8 cellular contexts compared by ENCODE assay signal in the genomic region with DNA sequence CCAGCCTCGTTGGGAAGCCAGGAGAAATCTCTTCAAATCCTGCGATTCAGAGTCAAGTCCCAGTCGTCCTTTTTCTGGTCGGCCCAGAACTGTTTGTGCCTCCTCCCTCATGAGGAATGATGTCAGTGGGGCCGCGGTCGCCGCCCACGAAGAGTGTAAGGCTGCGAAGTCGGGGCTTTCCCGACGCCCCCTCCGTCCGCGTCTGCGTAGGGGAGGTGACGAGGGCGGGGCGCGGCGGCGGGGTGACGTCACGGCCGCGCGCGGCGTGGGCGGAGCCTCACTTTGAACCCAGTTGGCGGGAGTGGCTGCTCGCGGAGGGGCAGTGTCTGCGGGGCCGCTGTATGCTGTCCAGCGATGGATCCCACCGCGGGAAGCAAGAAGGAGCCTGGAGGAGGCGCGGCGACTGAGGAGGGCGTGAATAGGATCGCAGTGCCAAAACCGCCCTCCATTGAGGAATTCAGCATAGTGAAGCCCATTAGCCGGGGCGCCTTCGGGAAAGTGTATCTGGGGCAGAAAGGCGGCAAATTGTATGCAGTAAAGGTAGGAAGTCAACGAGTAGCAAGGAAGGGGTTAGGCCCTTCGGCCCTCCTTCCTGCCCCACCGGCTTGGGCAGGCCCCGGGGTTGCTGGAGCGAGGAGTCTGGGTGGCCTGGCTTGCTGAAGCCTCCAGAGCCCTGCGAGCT. TPM values are rescaled to one million over a fixed set of nuclear protein-coding genes. Genes with fewer than 3 reads are reported as not detected.
A peak's percentile ranks its signal among the peaks of the same experiment; 100 is the strongest.
DNase-seq lines count a peak whose midpoint lies in the region; ATAC-seq and TF ChIP-seq lines count a peak whose summit lies in the region.

A gene (plus strand): TSS at position 280 of the 682 bp plus-strand sequence. CDS start 75 bp downstream, at position 355.

- H3K9me3 ChIP-seq in stomach = no peaks in the 10 kb centered on the region

- TF ChIP-seq POLR2A in stomach (IDR thresholded peaks at IDR 0.05) = peak in 2 of 4 donors; percentile 91

- H3K27ac ChIP-seq in GM23338 (ENCODE audit: low read depth) (peak within 1 kb of the TSS; percentile 99), stomach (peak within 1 kb of the TSS; percentile 85 to 100 (median 99))

- H3K36me3 ChIP-seq in GM23338 (ENCODE audit: insufficient read depth) (peaks cover 22% of the 10 kb centered on the region), stomach (peaks cover 12 to 21% (median 15%) of the 10 kb centered on the region in 4 donors)

- peak within 1 kb of the TSS; percentile 89 for H2AFZ ChIP-seq in GM23338

- H3K27ac Mint-ChIP-seq in GM23338 (peak within 1 kb of the TSS; percentile 99), neural crest cell (ENCODE audit: unreplicated experiment) (peak within 1 kb of the TSS; percentile 99)

- H3K4me1 ChIP-seq in GM23338 (ENCODE audit: insufficient read depth) = peaks cover 13% of the 10 kb centered on the region
- peaks cover 14 to 62% (median 39%) of the 10 kb centered on the region in 4 donors for H3K4me1 ChIP-seq in stomach

- peaks cover 81% of the 10 kb centered on the region for H3K79me2 ChIP-seq in GM23338 (replicated peaks; ENCODE audit: insufficient read depth)

- intact Hi-C loops in stomach (cut with DNase I; ENCODE audit: low total_unique reads) = no loop called here

- H3K9me2 ChIP-seq in GM23338 (ENCODE audit: insufficient read depth) = no peaks in the 10 kb centered on the region

- DNase-seq in G401 (ENCODE audit: low spot score) = peak; percentile 92
- peak; percentile 85 for DNase-seq in GM23338 (ENCODE audit: low spot score)
- peak; percentile 93 to 94 for DNase-seq in Kasumi-1 (lab: John Stamatoyannopoulos, UW)
- DNase-seq in SHP77 (lab: John Stamatoyannopoulos, UW) = peak; percentile 69 to 82
- peak; percentile 91 for DNase-seq in activated gamma-delta T cell treated with anti-CD3 and anti-CD28 coated beads, Interleukin-2, amount 50 U/mL, for 16 hours (ENCODE audit: low read depth)
- peak; percentile 94 to 98 for DNase-seq in foreskin fibroblast
- DNase-seq in neural crest cell (ENCODE audit: low read depth, low spot score) = peak; percentile 83
- DNase-seq in stomach = peak; percentile 93

- H3K4me1 Mint-ChIP-seq in GM23338 = peaks cover 28% of the 10 kb centered on the region
- H3K4me1 Mint-ChIP-seq in neural crest cell = peaks cover 55% of the 10 kb centered on the region

- no peak for TF ChIP-seq CTCF in GM23338 (conservative IDR thresholded peaks at IDR 0.05; ENCODE audit: low read depth in 2 of 2)
- TF ChIP-seq CTCF in foreskin fibroblast (IDR thresholded peaks at IDR 0.05; ENCODE audit: low read depth, low read length) = no peak
- no peak for TF ChIP-seq CTCF in neural crest cell (conservative IDR thresholded peaks at IDR 0.05)
- TF ChIP-seq CTCF in stomach (IDR thresholded peaks at IDR 0.05) = no peak

- H3K36me3 Mint-ChIP-seq in GM23338 (ENCODE audit: low read depth) (peaks cover 57% of the 10 kb centered on the region), neural crest cell (ENCODE audit: low read depth) (peaks cover 16% of the 10 kb centered on the region)

- H3K27me3 ChIP-seq in GM23338 (ENCODE audit: insufficient read depth) (no peaks in the 10 kb centered on the region), stomach (no peaks in the 10 kb centered on the region)

- peak within 1 kb of the TSS; percentile 99 for H3K4me3 Mint-ChIP-seq in GM23338
- peak within 1 kb of the TSS; percentile 100 for H3K4me3 Mint-ChIP-seq in neural crest cell

- H3K9me3 Mint-ChIP-seq in GM23338 (no peaks in the 10 kb centered on the region), neural crest cell (no peaks in the 10 kb centered on the region)

- H3K27me3 Mint-ChIP-seq in GM23338 (ENCODE audit: insufficient read depth, low read depth, poor library complexity) = peaks cover 5% of the 10 kb centered on the region
- no peaks in the 10 kb centered on the region for H3K27me3 Mint-ChIP-seq in neural crest cell (ENCODE audit: low read depth)

- peak; percentile 75 for ATAC-seq in GM23338

- TF ChIP-seq EP300 in stomach (IDR thresholded peaks at IDR 0.05) = peak; percentile 19

- peaks cover 30% of the 10 kb centered on the region for H4K20me1 ChIP-seq in GM23338 (replicated peaks; ENCODE audit: insufficient read depth)

- WGBS in stomach, 5 donors = 0 to 1% (median 1%) methylated on average over 21 to 55 of the region's 55 CpGs

- peaks cover 5% of the 10 kb centered on the region; the same call in 1 of the 2 replicates for H3F3A ChIP-seq in GM23338 (replicated peaks; ENCODE audit: low read depth)

- H3K4me3 ChIP-seq in GM23338 (peak within 1 kb of the TSS; percentile 90), foreskin fibroblast (ENCODE audit: low read depth in 1 of 2, low read length in 2 of 2) (peak within 1 kb of the TSS; percentile 69 to 77), stomach (peak within 1 kb of the TSS; percentile 77 to 88 (median 82))

- in situ Hi-C loops in G401 (cut with HindIII; ENCODE audit: low sequenced_read_pairs) = no loop called here

- H3K4me2 ChIP-seq in GM23338 = peak within 1 kb of the TSS; percentile 92

TF ChIP-seq in GM23338, 12 proteins besides CTCF, POLR2A, EP300 and RAD21:
- peak; percentile 83 for TF ChIP-seq POLR2AphosphoS5 (IDR thresholded peaks at IDR 0.05; ENCODE audit: low read depth)
- TF ChIP-seq, protein P1, sequence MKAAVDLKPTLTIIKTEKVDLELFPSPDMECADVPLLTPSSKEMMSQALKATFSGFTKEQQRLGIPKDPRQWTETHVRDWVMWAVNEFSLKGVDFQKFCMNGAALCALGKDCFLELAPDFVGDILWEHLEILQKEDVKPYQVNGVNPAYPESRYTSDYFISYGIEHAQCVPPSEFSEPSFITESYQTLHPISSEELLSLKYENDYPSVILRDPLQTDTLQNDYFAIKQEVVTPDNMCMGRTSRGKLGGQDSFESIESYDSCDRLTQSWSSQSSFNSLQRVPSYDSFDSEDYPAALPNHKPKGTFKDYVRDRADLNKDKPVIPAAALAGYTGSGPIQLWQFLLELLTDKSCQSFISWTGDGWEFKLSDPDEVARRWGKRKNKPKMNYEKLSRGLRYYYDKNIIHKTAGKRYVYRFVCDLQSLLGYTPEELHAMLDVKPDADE (IDR thresholded peaks at IDR 0.05) = 0 out of 2 replicates have a peak, but pooled peaks have one; percentile 30
- no peak for TF ChIP-seq ZNF331 (CRISPR knock-in tag; IDR thresholded peaks at IDR 0.05; ENCODE audit: low read depth)
- TF ChIP-seq ZNF114 (CRISPR knock-in tag; IDR thresholded peaks at IDR 0.05) = no peak
- peak; percentile 98 for TF ChIP-seq CREB1 (CRISPR knock-in tag; IDR thresholded peaks at IDR 0.05; ENCODE audit: low read depth)

RNA-seq across cellular contexts. Expression of the gene that starts here (rescaled TPM):
- total RNA-seq in G401 (2014; rRNA removed; shearing (Covaris generic)) = 19.0 and 27.4 TPM in 2 replicates
- total RNA-seq in GM23338 (2014; rRNA removed; shearing (Covaris generic)) = 40.0 and 43.1 TPM in 2 replicates
- polyA plus RNA-seq in GM23338 (2016; fragmentation: Nextera tagmentation; extraction: Ambion mirVana) = 23.4 and 28.2 TPM in 2 replicates
- 35.0 and 37.0 TPM in 2 replicates for total RNA-seq in neural crest cell
- total RNA-seq in stomach = 10 to 100 TPM in 2 of 5 donors, 1 to 10 TPM in 3; 3.6 to 16.7 (median 8.5) TPM
- 1 to 10 TPM; 2.9 to 4.3 (median 2.9) TPM for polyA plus RNA-seq in stomach

Comparison
In these comparisons a context has a peak if more than half of its experiments do, and no peak if none do; other contexts are left out.
1. Peak in every context shown above with its lines: DNase-seq, ATAC-seq, H3K4me3 ChIP-seq and H3K27ac ChIP-seq.